ENCODE assay signal across 12 cellular contexts in the genomic region with DNA sequence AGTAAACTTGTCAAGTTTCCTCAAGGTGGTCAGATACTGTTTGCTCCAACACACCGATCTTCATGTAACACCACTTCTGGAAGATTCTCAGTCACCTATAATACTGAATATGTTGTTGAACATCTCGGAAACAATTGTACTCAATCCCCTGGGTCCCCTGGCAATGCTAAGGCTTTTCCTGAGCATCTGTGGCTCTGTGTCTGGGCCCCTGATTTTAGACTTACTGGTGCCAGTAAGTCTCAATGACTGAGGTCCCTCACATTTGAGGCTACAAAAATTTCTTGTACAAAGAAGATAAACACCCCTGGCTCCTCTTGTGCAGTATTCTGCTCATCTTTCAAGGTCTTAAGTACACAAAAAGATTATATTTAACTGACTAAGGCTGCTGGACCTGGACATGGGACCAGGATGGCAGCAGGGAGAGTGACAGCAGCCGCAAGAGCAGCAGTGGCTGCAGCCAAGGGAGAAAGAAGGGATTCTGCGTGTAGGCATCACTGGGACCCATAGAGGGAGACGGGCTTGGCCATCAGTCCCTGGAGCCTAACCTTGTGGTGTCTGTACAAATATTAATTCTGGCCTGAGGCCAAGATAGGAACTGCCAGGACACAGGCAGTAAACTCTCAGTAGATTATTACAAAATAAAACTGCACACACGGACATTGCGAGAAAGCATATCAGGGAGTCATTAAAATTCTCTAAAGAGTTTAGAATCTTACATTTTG. TPM values are rescaled to one million over a fixed set of nuclear protein-coding genes. Genes with fewer than 3 reads are reported as not detected.
DNase-seq lines count a peak whose midpoint lies in the region; ATAC-seq and TF ChIP-seq lines count a peak whose summit lies in the region.
"Had no signal": no experiment of that assay in that cellular context is flagged by ENCODE, and none has a peak within 500 bp of the region (broad histone marks: within the 10 kb centered on the region; RNA-seq: fewer than 3 reads in every experiment).

No MANE protein-coding gene starts in this region.

- intact Hi-C loops in CD8-positive, alpha-beta T cell (cut with DNase I, micrococcal nuclease): no loop called here
- intact Hi-C loops in OCI-LY7 (cut with micrococcal nuclease; ENCODE audit: unreplicated experiment): no loop called here

- no peak overlapping the region for H3K4me3 ChIP-seq in choroid plexus epithelial cell (ENCODE audit: low read depth, low read length)
- no peak overlapping the region for H3K4me3 ChIP-seq in CD8-positive, alpha-beta T cell (ENCODE audit: low read depth, low read length)
- no peak overlapping the region for H3K4me3 ChIP-seq in OCI-LY7 (ENCODE audit: low read depth, low read length, poor library complexity, severe bottlenecking)
- H3K4me3 ChIP-seq: spleen had no signal

- H3K79me2 ChIP-seq in OCI-LY7 (ENCODE audit: insufficient read depth, low read depth, low read length): no peaks in the 10 kb centered on the region

- no peaks in the 10 kb centered on the region for H3K36me3 Mint-ChIP-seq in CD8-positive, alpha-beta T cell
- H3K36me3 Mint-ChIP-seq: activated naive CD4-positive, alpha-beta T cell treated with anti-CD3 and anti-CD28 coated beads, Interleukin-2, amount 50 U/mL, for 24 hours had no signal

- H3K4me2 ChIP-seq in OCI-LY7 (ENCODE audit: low read length): no peak overlapping the region

- POLR2A ChIA-PET in CD8-positive, alpha-beta T cell (lab: Charles Lee): no interaction called here
- POLR2A ChIA-PET in OCI-LY7 (lab: Charles Lee): interaction anchor here (0.7 kb wide), 1 partner anchor 54 kb away, joined by 4 read pairs; no protein-coding TSS in a partner anchor

- H3K9me3 ChIP-seq in CD8-positive, alpha-beta T cell (ENCODE audit: low read length): no peaks in the 10 kb centered on the region
- H3K9me3 ChIP-seq in OCI-LY7 (ENCODE audit: low read length): no peaks in the 10 kb centered on the region

- no TSS peak for BruUV-seq in OCI-LY7 (replicated peaks; lab: Mats Ljungman, UMichigan)

- no peaks in the 10 kb centered on the region for H3K9me3 Mint-ChIP-seq in CD8-positive, alpha-beta T cell

- H3K4me3 Mint-ChIP-seq in CD8-positive, alpha-beta T cell: no peak overlapping the region
- H3K4me3 Mint-ChIP-seq: activated naive CD4-positive, alpha-beta T cell treated with anti-CD3 and anti-CD28 coated beads, Interleukin-2, amount 50 U/mL, for 24 hours had no signal

- no peaks in the 10 kb centered on the region for H3K9me2 ChIP-seq in OCI-LY7 (ENCODE audit: insufficient read depth, low read length)

- CTCF ChIA-PET in CD8-positive, alpha-beta T cell (lab: Charles Lee): no interaction called here
- CTCF ChIA-PET in OCI-LY7 (lab: Charles Lee; ENCODE audit: unreplicated experiment): no interaction called here

- peak; percentile 36 for TF ChIP-seq CTCF in choroid plexus epithelial cell (conservative IDR thresholded peaks at IDR 0.05; ENCODE audit: low read depth, low read length)
- TF ChIP-seq CTCF in CD8-positive, alpha-beta T cell (IDR thresholded peaks at IDR 0.05): no peak
- TF ChIP-seq CTCF in OCI-LY7 (conservative IDR thresholded peaks at IDR 0.05; ENCODE audit: low read length): no peak

- no peaks in the 10 kb centered on the region for H3K36me3 ChIP-seq in CD8-positive, alpha-beta T cell (ENCODE audit: insufficient read depth, low read length)
- no peaks in the 10 kb centered on the region for H3K36me3 ChIP-seq in OCI-LY7 (ENCODE audit: insufficient read depth, low read length)
- H3K36me3 ChIP-seq: spleen had no signal

- peaks cover 11% of the 10 kb centered on the region for H3K27me3 Mint-ChIP-seq in CD8-positive, alpha-beta T cell (ENCODE audit: low read depth)

- H3K27me3 ChIP-seq in CD8-positive, alpha-beta T cell (ENCODE audit: insufficient read depth, low read length): no peaks in the 10 kb centered on the region
- H3K27me3 ChIP-seq: spleen had no signal

- no peak for ATAC-seq in CD8-positive, alpha-beta T cell
- ATAC-seq in HG02759 (IDR thresholded peaks at IDR 0.05; ENCODE audit: unreplicated experiment): no peak

- no peak overlapping the region for H2AFZ ChIP-seq in OCI-LY7 (ENCODE audit: low read length)

- no peaks in the 10 kb centered on the region for H4K20me1 ChIP-seq in OCI-LY7 (ENCODE audit: insufficient read depth, low read length)

- DNase-seq in NCI-H2171 treated with DMSO at 0.1 percent for 48 hours (lab: John Stamatoyannopoulos, UW): peak; percentile 11
- no peak for DNase-seq in NCI-H2171 (lab: John Stamatoyannopoulos, UW)
- DNase-seq in NCI-H460 (ENCODE audit: extremely low read depth, low read depth): peak; percentile 41
- peak; percentile 59 for DNase-seq in choroid plexus epithelial cell (ENCODE audit: low read depth)
- DNase-seq in smooth muscle cell of the brain vasculature (ENCODE audit: low read depth, low spot score): peak; percentile 12
- no peak for DNase-seq in CD8-positive, alpha-beta T cell
- DNase-seq in OCI-LY7 (ENCODE audit: low spot score): no peak
- DNase-seq: effector CD8-positive, alpha-beta T cell; IMR-90; spleen had no signal

- no peaks in the 10 kb centered on the region for H3K4me1 ChIP-seq in CD8-positive, alpha-beta T cell (ENCODE audit: insufficient read depth, low read length)
- H3K4me1 ChIP-seq in OCI-LY7 (ENCODE audit: insufficient read depth, low read length, poor library complexity, severe bottlenecking): no peaks in the 10 kb centered on the region
- H3K4me1 ChIP-seq: spleen had no signal

- no peaks in the 10 kb centered on the region for H3K4me1 Mint-ChIP-seq in CD8-positive, alpha-beta T cell (ENCODE audit: low read depth)
- H3K4me1 Mint-ChIP-seq: activated naive CD4-positive, alpha-beta T cell treated with anti-CD3 and anti-CD28 coated beads, Interleukin-2, amount 50 U/mL, for 24 hours had no signal

- no peak overlapping the region for H3K27ac Mint-ChIP-seq in CD8-positive, alpha-beta T cell
- H3K27ac Mint-ChIP-seq: activated naive CD4-positive, alpha-beta T cell treated with anti-CD3 and anti-CD28 coated beads, Interleukin-2, amount 50 U/mL, for 24 hours had no signal

- H3K27ac ChIP-seq in CD8-positive, alpha-beta T cell (ENCODE audit: low read depth, low read length): no peak overlapping the region
- no peak overlapping the region for H3K27ac ChIP-seq in OCI-LY7 (ENCODE audit: low read depth, low read length, poor library complexity, severe bottlenecking)
- H3K27ac ChIP-seq: spleen had no signal

RNA-seq across cellular contexts. Expression of gene TNPO1, which starts 49.0 kb away (rescaled TPM):
- total RNA-seq in NCI-H460 (2014; rRNA removed; shearing (Covaris generic)): 498 and 524 TPM in 2 replicates
- polyA plus RNA-seq in NCI-H460 (2014; cell fraction: nucleus; rRNA removed): 220 and 312 TPM in 2 replicates
- 10 to 100 TPM; 76.5 to 96.5 TPM for total RNA-seq in CD8-positive, alpha-beta T cell
- 95.2 and 131 TPM in 2 replicates for total RNA-seq in OCI-LY7 (2014; rRNA removed; shearing (Covaris generic))
- 128 and 132 TPM in 2 replicates for total RNA-seq in OCI-LY7 (2022)

Comparison
In these comparisons a context has a peak if more than half of its experiments do, and no peak if none do; other contexts are left out.
1. DNase-seq: peak in NCI-H2171 treated with DMSO at 0.1 percent for 48 hours (single experiment), NCI-H460 (single experiment), choroid plexus epithelial cell (single experiment) and smooth muscle cell of the brain vasculature (single experiment); none in NCI-H2171 (single experiment), CD8-positive, alpha-beta T cell (0 of 7) and OCI-LY7 (single experiment).